10 cellular contexts compared by ENCODE assay signal in genomic region chr2:137952586-137953129, GRCh38. TPM values are rescaled to one million over a fixed set of nuclear protein-coding genes. Genes with fewer than 3 reads are reported as not detected.
DNase-seq lines count a peak whose midpoint lies in the region; TF ChIP-seq lines count a peak whose summit lies in the region.
"Had no signal": no experiment of that assay in that cellular context is flagged by ENCODE, and none has a peak within 500 bp of the region (broad histone marks: within the 10 kb centered on the region; RNA-seq: fewer than 3 reads in every experiment).

No MANE protein-coding gene starts in this region.

- 51% methylated on average over 9 of the region's 9 CpGs for WGBS in suprapubic skin

- H3K79me2 ChIP-seq in neural progenitor cell (ENCODE audit: low read depth) = no peaks in the 10 kb centered on the region

- H3K4me3 ChIP-seq in fibroblast of villous mesenchyme (ENCODE audit: low read depth, low read length) = peak overlapping the region; percentile 35
- peak overlapping the region; percentile 33 for H3K4me3 ChIP-seq in suprapubic skin
- H3K4me3 ChIP-seq in neural progenitor cell = no peak overlapping the region

- no peaks in the 10 kb centered on the region for H3K9me3 Mint-ChIP-seq in activated naive CD4-positive, alpha-beta T cell treated with anti-CD3 and anti-CD28 coated beads, Interleukin-2, amount 50 U/mL, for 24 hours
- H3K9me3 Mint-ChIP-seq in activated naive CD4-positive, alpha-beta T cell treated with anti-CD3 and anti-CD28 coated beads, Interleukin-2, amount 10 ng/mL, durations not matched to agents 7 days and 5 days = no peaks in the 10 kb centered on the region
- no peaks in the 10 kb centered on the region for H3K9me3 Mint-ChIP-seq in neural progenitor cell
- H3K9me3 Mint-ChIP-seq: natural killer cell treated with Interleukin-12 subunit alpha and Interleukin-12 subunit beta and Interleukin-15 and Interleukin-18, amount 100 ng/mL, for 72 hours had no signal

- H3K36me3 ChIP-seq in suprapubic skin (no peaks in the 10 kb centered on the region), neural progenitor cell (no peaks in the 10 kb centered on the region)

- peak overlapping the region; percentile 68 for H3K4me3 Mint-ChIP-seq in activated naive CD4-positive, alpha-beta T cell treated with anti-CD3 and anti-CD28 coated beads, Interleukin-2, amount 50 U/mL, for 24 hours
- H3K4me3 Mint-ChIP-seq in activated naive CD4-positive, alpha-beta T cell treated with anti-CD3 and anti-CD28 coated beads, Interleukin-2, amount 10 ng/mL, durations not matched to agents 7 days and 5 days = no peak overlapping the region
- no peak overlapping the region for H3K4me3 Mint-ChIP-seq in neural progenitor cell
- H3K4me3 Mint-ChIP-seq: natural killer cell treated with Interleukin-12 subunit alpha and Interleukin-12 subunit beta and Interleukin-15 and Interleukin-18, amount 100 ng/mL, for 72 hours had no signal

- no peak overlapping the region for H3K4me2 ChIP-seq in neural progenitor cell

- no peak for TF ChIP-seq CTCF in fibroblast of villous mesenchyme (IDR thresholded peaks at IDR 0.05; ENCODE audit: insufficient read depth, low read depth, low read length)
- no peak for TF ChIP-seq CTCF in suprapubic skin (IDR thresholded peaks at IDR 0.05)
- no peak for TF ChIP-seq CTCF in neural progenitor cell (IDR thresholded peaks at IDR 0.05)

- H3K4me1 ChIP-seq in suprapubic skin (no peaks in the 10 kb centered on the region), neural progenitor cell (peaks cover 9% of the 10 kb centered on the region)

- no peak for DNase-seq in activated naive CD4-positive, alpha-beta T cell treated with anti-CD3 and anti-CD28 coated beads, Interleukin-2, amount 10 ng/mL, durations not matched to agents 7 days and 5 days
- DNase-seq in MV-4-11 (lab: John Stamatoyannopoulos, UW) = peak; percentile 52
- DNase-seq in fibroblast of villous mesenchyme (ENCODE audit: low read depth) = peak; percentile 71
- DNase-seq in suprapubic skin (ENCODE audit: low spot score in 2 of 2) = no peak
- DNase-seq in C1 segment of cervical spinal cord (lab: John Stamatoyannopoulos, UW) = no peak
- DNase-seq in neural progenitor cell (ENCODE audit: low spot score) = no peak
- DNase-seq in NCI-H1694 (lab: John Stamatoyannopoulos, UW) = no peak
- DNase-seq: NCI-H2227 treated with DMSO at 0.1 percent for 48 hours had no signal

- H2AFZ ChIP-seq in neural progenitor cell (replicated peaks) = no peak overlapping the region

- TF ChIP-seq EP300 in suprapubic skin (IDR thresholded peaks at IDR 0.05) = no peak

- peaks cover 16% of the 10 kb centered on the region for H3K4me1 Mint-ChIP-seq in activated naive CD4-positive, alpha-beta T cell treated with anti-CD3 and anti-CD28 coated beads, Interleukin-2, amount 50 U/mL, for 24 hours
- peaks cover 2% of the 10 kb centered on the region for H3K4me1 Mint-ChIP-seq in activated naive CD4-positive, alpha-beta T cell treated with anti-CD3 and anti-CD28 coated beads, Interleukin-2, amount 10 ng/mL, durations not matched to agents 7 days and 5 days
- peaks cover 5% of the 10 kb centered on the region for H3K4me1 Mint-ChIP-seq in neural progenitor cell

- TF ChIP-seq POLR2A in suprapubic skin (IDR thresholded peaks at IDR 0.05) = no peak

- H3K27me3 ChIP-seq in suprapubic skin (no peaks in the 10 kb centered on the region), neural progenitor cell (no peaks in the 10 kb centered on the region)

- H3K9me3 ChIP-seq in suprapubic skin (no peaks in the 10 kb centered on the region), neural progenitor cell (ENCODE audit: low read depth) (no peaks in the 10 kb centered on the region)

- CTCF ChIA-PET in activated naive CD4-positive, alpha-beta T cell treated with anti-CD3 and anti-CD28 coated beads, Interleukin-2, amount 10 ng/mL, durations not matched to agents 7 days and 5 days (lab: Charles Lee) = no interaction called here

- H3K27me3 Mint-ChIP-seq in activated naive CD4-positive, alpha-beta T cell treated with anti-CD3 and anti-CD28 coated beads, Interleukin-2, amount 50 U/mL, for 24 hours = no peaks in the 10 kb centered on the region
- H3K27me3 Mint-ChIP-seq in activated naive CD4-positive, alpha-beta T cell treated with anti-CD3 and anti-CD28 coated beads, Interleukin-2, amount 10 ng/mL, durations not matched to agents 7 days and 5 days = no peaks in the 10 kb centered on the region
- peaks cover 2% of the 10 kb centered on the region for H3K27me3 Mint-ChIP-seq in neural progenitor cell (ENCODE audit: insufficient read depth, low read depth)
- H3K27me3 Mint-ChIP-seq: natural killer cell treated with Interleukin-12 subunit alpha and Interleukin-12 subunit beta and Interleukin-15 and Interleukin-18, amount 100 ng/mL, for 72 hours had no signal

- H3F3A ChIP-seq in neural progenitor cell (ENCODE audit: low read depth) = no peaks in the 10 kb centered on the region

- no peaks in the 10 kb centered on the region for H4K20me1 ChIP-seq in neural progenitor cell (ENCODE audit: low read depth)

- no peaks in the 10 kb centered on the region for H3K36me3 Mint-ChIP-seq in activated naive CD4-positive, alpha-beta T cell treated with anti-CD3 and anti-CD28 coated beads, Interleukin-2, amount 50 U/mL, for 24 hours
- H3K36me3 Mint-ChIP-seq in activated naive CD4-positive, alpha-beta T cell treated with anti-CD3 and anti-CD28 coated beads, Interleukin-2, amount 10 ng/mL, durations not matched to agents 7 days and 5 days = no peaks in the 10 kb centered on the region
- no peaks in the 10 kb centered on the region for H3K36me3 Mint-ChIP-seq in neural progenitor cell
- H3K36me3 Mint-ChIP-seq: natural killer cell treated with Interleukin-12 subunit alpha and Interleukin-12 subunit beta and Interleukin-15 and Interleukin-18, amount 100 ng/mL, for 72 hours had no signal

- H3K27ac ChIP-seq in suprapubic skin (no peak overlapping the region), neural progenitor cell (no peak overlapping the region)

- peak overlapping the region; percentile 83 for H3K27ac Mint-ChIP-seq in activated naive CD4-positive, alpha-beta T cell treated with anti-CD3 and anti-CD28 coated beads, Interleukin-2, amount 50 U/mL, for 24 hours
- no peak overlapping the region for H3K27ac Mint-ChIP-seq in activated naive CD4-positive, alpha-beta T cell treated with anti-CD3 and anti-CD28 coated beads, Interleukin-2, amount 10 ng/mL, durations not matched to agents 7 days and 5 days
- H3K27ac Mint-ChIP-seq in neural progenitor cell = no peak overlapping the region

- H3K9ac ChIP-seq in neural progenitor cell = no peak overlapping the region

RNA-seq across cellular contexts. Expression of gene HNMT, which starts 11.6 kb away (rescaled TPM):
- total RNA-seq in fibroblast of villous mesenchyme = 64.4 and 161 TPM in 2 replicates
- 10 to 100 TPM; 16.7 to 28.5 (median 19.9) TPM for total RNA-seq in suprapubic skin
- 0.84 and 1.6 TPM in 2 replicates for total RNA-seq in neural progenitor cell (ENCODE audit: low replicate concordance)
- total RNA-seq: natural killer cell treated with Interleukin-12 subunit alpha and Interleukin-12 subunit beta and Interleukin-15 and Interleukin-18, amount 100 ng/mL, for 72 hours had no signal

Comparison
In these comparisons a context has a peak if more than half of its experiments do, and no peak if none do; other contexts are left out.
1. DNase-seq: peak in MV-4-11 (single experiment) and fibroblast of villous mesenchyme (single experiment); none in activated naive CD4-positive, alpha-beta T cell treated with anti-CD3 and anti-CD28 coated beads, Interleukin-2, amount 10 ng/mL, durations not matched to agents 7 days and 5 days (single experiment), suprapubic skin (0 of 2), C1 segment of cervical spinal cord (0 of 14), neural progenitor cell (single experiment) and NCI-H1694 (single experiment).